ENCODE assay signal across 23 cellular contexts in the genomic region with DNA sequence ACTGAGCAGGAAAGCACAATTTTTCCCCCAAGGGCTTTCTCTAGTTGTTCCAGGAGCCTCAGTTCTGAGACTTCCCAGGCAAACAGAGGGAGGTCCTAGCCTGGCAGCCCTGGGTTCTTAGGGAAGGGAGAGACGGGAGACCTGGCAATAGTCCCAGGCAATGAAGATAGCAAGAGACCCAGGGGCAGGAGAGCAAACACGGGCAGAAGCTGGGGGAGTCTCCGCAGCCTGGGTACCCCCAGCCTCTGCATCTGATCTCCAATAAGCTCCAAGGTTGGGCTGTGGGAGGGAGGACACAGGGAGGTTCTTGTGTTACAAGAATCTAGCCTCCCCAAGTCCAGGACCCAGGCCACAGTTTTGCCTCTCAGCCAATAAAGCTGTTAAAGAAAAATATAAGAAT. TPM values are rescaled to one million over a fixed set of nuclear protein-coding genes. Genes with fewer than 3 reads are reported as not detected.
DNase-seq lines count a peak whose midpoint lies in the region; TF ChIP-seq lines count a peak whose summit lies in the region.
"Had no signal": no experiment of that assay in that cellular context is flagged by ENCODE, and none has a peak within 500 bp of the region (broad histone marks: within the 10 kb centered on the region; RNA-seq: fewer than 3 reads in every experiment).

No MANE protein-coding gene starts in this region.

- H3K36me3 Mint-ChIP-seq in brain (no peaks in the 10 kb centered on the region), nephron progenitor cell (ENCODE audit: low read depth) (no peaks in the 10 kb centered on the region)
- H3K36me3 Mint-ChIP-seq: CD8-positive, alpha-beta T cell had no signal

- DNase-seq in DMS79 treated with DMSO at 0.1 percent for 48 hours (lab: John Stamatoyannopoulos, UW) (peak; percentile 9), DMS79 (lab: John Stamatoyannopoulos, UW) (no peak), nephron progenitor cell (no peak), HUDEP-2 (lab: John Stamatoyannopoulos, UW; ENCODE audit: unreplicated experiment in 76 of 76) (no peak), iPS-NIHi11 (ENCODE audit: low spot score) (no peak), tibial nerve (ENCODE audit: low spot score in 2 of 2) (no peak)
- DNase-seq: 8988T; AML-193; C1 segment of cervical spinal cord; CD8-positive, alpha-beta T cell; EL; HFFc6; NCI-H1092 treated with DMSO at 0.1 percent for 48 hours; NCI-H2029 treated with DMSO at 0.1 percent for 48 hours; NCI-H2171; NCI-H524 treated with DMSO at 0.1 percent for 48 hours; PC-3; Right ventricle myocardium superior had no signal

- H3K4me3 Mint-ChIP-seq in brain (peak overlapping the region; percentile 60 to 98 (median 94)), nephron progenitor cell (peak overlapping the region; percentile 63)
- H3K4me3 Mint-ChIP-seq: CD8-positive, alpha-beta T cell; HFFc6 had no signal

- peak overlapping the region; percentile 10 to 91 (median 71) for H3K27ac Mint-ChIP-seq in brain
- no peak overlapping the region for H3K27ac Mint-ChIP-seq in nephron progenitor cell
- H3K27ac Mint-ChIP-seq: CD8-positive, alpha-beta T cell; HFFc6 had no signal

- no peak for TF ChIP-seq POLR2A in tibial nerve (IDR thresholded peaks at IDR 0.05)

- H3K27ac ChIP-seq in tibial nerve = no peak overlapping the region
- H3K27ac ChIP-seq: KMS-11 had no signal

- H3K4me1 Mint-ChIP-seq in brain (peaks cover 79% of the 10 kb centered on the region), nephron progenitor cell (peaks cover 71% of the 10 kb centered on the region)

- TF ChIP-seq EP300 in tibial nerve (IDR thresholded peaks at IDR 0.05) = no peak

- TF ChIP-seq CTCF in brain (conservative IDR thresholded peaks at IDR 0.05) = no peak
- TF ChIP-seq CTCF in nephron progenitor cell (IDR thresholded peaks at IDR 0.05) = no peak
- TF ChIP-seq CTCF in tibial nerve (IDR thresholded peaks at IDR 0.05) = no peak

- H3K4me1 ChIP-seq in tibial nerve = peaks cover 0 to 32% (median 13%) of the 10 kb centered on the region in 4 donors

- no peak overlapping the region for H3K4me3 ChIP-seq in tibial nerve

- WGBS in tibial nerve, 2 donors = 32 to 41% methylated on average over 3 of the region's 3 CpGs

- H3K27me3 ChIP-seq in tibial nerve = peaks cover 4 to 100% of the 10 kb centered on the region in 2 donors

- peaks cover 0 to 8% (median 0%) of the 10 kb centered on the region in 5 experiments for H3K9me3 Mint-ChIP-seq in brain
- no peaks in the 10 kb centered on the region for H3K9me3 Mint-ChIP-seq in nephron progenitor cell
- H3K9me3 Mint-ChIP-seq: CD8-positive, alpha-beta T cell; HFFc6 had no signal

- peaks cover 42% of the 10 kb centered on the region for H3K27me3 Mint-ChIP-seq in brain
- H3K27me3 Mint-ChIP-seq in nephron progenitor cell (ENCODE audit: low read depth, poor library complexity) = peaks cover 34% of the 10 kb centered on the region

- H3K36me3 ChIP-seq in tibial nerve = no peaks in the 10 kb centered on the region

- H3K9me3 ChIP-seq in tibial nerve = no peaks in the 10 kb centered on the region

RNA-seq across cellular contexts. Expression of a gene that starts 2.4 kb away (rescaled TPM):
- polyA plus RNA-seq in brain (ENCODE audit: insufficient read depth, low read depth, low replicate concordance) = 0.10 TPM
- under 1 TPM in 1 of 4 donors, not detected in 3; 0.44 TPM for total RNA-seq in tibial nerve
- total RNA-seq: CD8-positive, alpha-beta T cell; HFFc6; Right ventricle myocardium superior; RPMI7951 had no signal

RNA-seq across cellular contexts. Expression of a gene that starts 31.6 kb away (rescaled TPM):
- polyA plus RNA-seq in brain (ENCODE audit: insufficient read depth, low read depth, low replicate concordance) = not detected
- total RNA-seq in tibial nerve = not detected
- total RNA-seq: CD8-positive, alpha-beta T cell; HFFc6; HT1080; PC-3; Right ventricle myocardium superior; RPMI7951 had no signal
- polyA plus RNA-seq: AG04450 had no signal

RNA-seq across cellular contexts. Expression of a gene that starts 51.0 kb away (rescaled TPM):
- 73.1 TPM for polyA plus RNA-seq in brain (ENCODE audit: insufficient read depth, low read depth, low replicate concordance)
- 10 to 100 TPM in 1 of 4 donors, 1 to 10 TPM in 3; 5.1 to 14.1 (median 7.5) TPM for total RNA-seq in tibial nerve
